Comparison of ENCODE assay signal across 10 cellular contexts in the genomic region with DNA sequence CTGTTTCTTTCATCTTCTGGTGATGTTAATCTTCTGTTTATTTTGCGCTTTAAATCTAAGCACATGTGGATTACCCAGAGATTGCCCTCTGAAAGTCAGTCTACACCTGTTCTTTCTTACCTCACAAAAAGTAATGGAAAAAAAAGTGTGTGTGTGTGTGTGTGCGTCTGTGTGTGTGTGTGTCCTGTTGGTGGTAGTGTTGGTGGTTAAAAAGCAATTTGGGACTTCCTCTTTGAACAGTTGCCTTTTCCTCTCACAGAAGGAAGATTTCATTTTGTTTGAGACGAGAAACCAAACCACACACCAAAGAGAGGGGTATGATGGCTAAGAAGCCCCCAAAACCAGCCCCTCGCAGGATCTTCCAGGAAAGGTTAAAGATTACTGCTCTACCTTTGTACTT. TPM values are rescaled to one million over a fixed set of nuclear protein-coding genes. Genes with fewer than 3 reads are reported as not detected.
DNase-seq lines count a peak whose midpoint lies in the region; ATAC-seq lines count a peak whose summit lies in the region.
"Had no signal": no experiment of that assay in that cellular context is flagged by ENCODE, and none has a peak within 500 bp of the region (broad histone marks: within the 10 kb centered on the region; RNA-seq: fewer than 3 reads in every experiment).

A gene with protein sequence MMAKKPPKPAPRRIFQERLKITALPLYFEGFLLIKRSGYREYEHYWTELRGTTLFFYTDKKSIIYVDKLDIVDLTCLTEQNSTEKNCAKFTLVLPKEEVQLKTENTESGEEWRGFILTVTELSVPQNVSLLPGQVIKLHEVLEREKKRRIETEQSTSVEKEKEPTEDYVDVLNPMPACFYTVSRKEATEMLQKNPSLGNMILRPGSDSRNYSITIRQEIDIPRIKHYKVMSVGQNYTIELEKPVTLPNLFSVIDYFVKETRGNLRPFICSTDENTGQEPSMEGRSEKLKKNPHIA (plus strand): TSS at position 235 of the 400 bp plus-strand sequence. CDS start 83 bp downstream, at position 318.

- peak within 1 kb of the TSS; percentile 80 for H3K4me3 Mint-ChIP-seq in activated T-cell treated with anti-CD3 and anti-CD28 coated beads, Interleukin-2, amount 50 U/mL, for 24 hours
- H3K4me3 Mint-ChIP-seq in stimulated activated effector memory CD8-positive, alpha-beta T cell treated with anti-CD3 and anti-CD28 coated beads, Interleukin-12 subunit alpha, Interleukin-12 subunit beta, amount 100 ng/mL, for 72 hours = peak within 1 kb of the TSS; percentile 48

- ATAC-seq in HG02885 (IDR thresholded peaks at IDR 0.05; ENCODE audit: poor library complexity, unreplicated experiment) = peak; percentile 57
- ATAC-seq in stimulated activated effector memory CD8-positive, alpha-beta T cell treated with anti-CD3 and anti-CD28 coated beads, Interleukin-12 subunit alpha, Interleukin-12 subunit beta, amount 100 ng/mL, for 72 hours = no peak

- no peaks in the 10 kb centered on the region for H3K36me3 Mint-ChIP-seq in activated T-cell treated with anti-CD3 and anti-CD28 coated beads, Interleukin-2, amount 50 U/mL, for 24 hours (ENCODE audit: low read depth)
- H3K36me3 Mint-ChIP-seq in stimulated activated effector memory CD8-positive, alpha-beta T cell treated with anti-CD3 and anti-CD28 coated beads, Interleukin-12 subunit alpha, Interleukin-12 subunit beta, amount 100 ng/mL, for 72 hours = no peaks in the 10 kb centered on the region

- no peaks in the 10 kb centered on the region for H3K27me3 Mint-ChIP-seq in activated T-cell treated with anti-CD3 and anti-CD28 coated beads, Interleukin-2, amount 50 U/mL, for 24 hours

- peaks cover 34% of the 10 kb centered on the region for H3K4me1 Mint-ChIP-seq in activated T-cell treated with anti-CD3 and anti-CD28 coated beads, Interleukin-2, amount 50 U/mL, for 24 hours (ENCODE audit: low read depth)
- peaks cover 6% of the 10 kb centered on the region for H3K4me1 Mint-ChIP-seq in stimulated activated effector memory CD8-positive, alpha-beta T cell treated with anti-CD3 and anti-CD28 coated beads, Interleukin-12 subunit alpha, Interleukin-12 subunit beta, amount 100 ng/mL, for 72 hours

- no peak for DNase-seq in activated T-cell treated with anti-CD3 and anti-CD28 coated beads, Interleukin-2, amount 50 U/mL, for 24 hours
- DNase-seq in activated T-cell treated with anti-CD3 and anti-CD28 coated beads, Interleukin-2, amount 50 U/mL, for 48 hours = no peak
- DNase-seq in SKM-1 (lab: John Stamatoyannopoulos, UW; ENCODE audit: unreplicated experiment) (peak; percentile 71), occipital lobe (lab: John Stamatoyannopoulos, UW) (no peak), NCI-H446 (lab: John Stamatoyannopoulos, UW) (no peak), amygdala (lab: John Stamatoyannopoulos, UW) (no peak)
- no peak for DNase-seq in stimulated activated effector memory CD8-positive, alpha-beta T cell treated with anti-CD3 and anti-CD28 coated beads, Interleukin-12 subunit alpha, Interleukin-12 subunit beta, amount 100 ng/mL, for 72 hours (ENCODE audit: low spot score in 2 of 2)
- DNase-seq: SHP77; stimulated activated CD4-positive, alpha-beta T cell treated with anti-CD3 and anti-CD28 coated beads, Interleukin-2, amount 100 ng/mL, for 48 hours had no signal

- H3K9me3 Mint-ChIP-seq in activated T-cell treated with anti-CD3 and anti-CD28 coated beads, Interleukin-2, amount 50 U/mL, for 24 hours = no peaks in the 10 kb centered on the region
- no peaks in the 10 kb centered on the region for H3K9me3 Mint-ChIP-seq in stimulated activated effector memory CD8-positive, alpha-beta T cell treated with anti-CD3 and anti-CD28 coated beads, Interleukin-12 subunit alpha, Interleukin-12 subunit beta, amount 100 ng/mL, for 72 hours

- peak within 1 kb of the TSS; percentile 90 for H3K27ac Mint-ChIP-seq in activated T-cell treated with anti-CD3 and anti-CD28 coated beads, Interleukin-2, amount 50 U/mL, for 24 hours
- H3K27ac Mint-ChIP-seq in stimulated activated effector memory CD8-positive, alpha-beta T cell treated with anti-CD3 and anti-CD28 coated beads, Interleukin-12 subunit alpha, Interleukin-12 subunit beta, amount 100 ng/mL, for 72 hours = no peak within 1 kb of the TSS

RNA-seq across cellular contexts. Expression of the gene that starts here (rescaled TPM):
- total RNA-seq in occipital lobe = not detected
